Comparison of ENCODE assay signal across 7 cellular contexts in the genomic region with DNA sequence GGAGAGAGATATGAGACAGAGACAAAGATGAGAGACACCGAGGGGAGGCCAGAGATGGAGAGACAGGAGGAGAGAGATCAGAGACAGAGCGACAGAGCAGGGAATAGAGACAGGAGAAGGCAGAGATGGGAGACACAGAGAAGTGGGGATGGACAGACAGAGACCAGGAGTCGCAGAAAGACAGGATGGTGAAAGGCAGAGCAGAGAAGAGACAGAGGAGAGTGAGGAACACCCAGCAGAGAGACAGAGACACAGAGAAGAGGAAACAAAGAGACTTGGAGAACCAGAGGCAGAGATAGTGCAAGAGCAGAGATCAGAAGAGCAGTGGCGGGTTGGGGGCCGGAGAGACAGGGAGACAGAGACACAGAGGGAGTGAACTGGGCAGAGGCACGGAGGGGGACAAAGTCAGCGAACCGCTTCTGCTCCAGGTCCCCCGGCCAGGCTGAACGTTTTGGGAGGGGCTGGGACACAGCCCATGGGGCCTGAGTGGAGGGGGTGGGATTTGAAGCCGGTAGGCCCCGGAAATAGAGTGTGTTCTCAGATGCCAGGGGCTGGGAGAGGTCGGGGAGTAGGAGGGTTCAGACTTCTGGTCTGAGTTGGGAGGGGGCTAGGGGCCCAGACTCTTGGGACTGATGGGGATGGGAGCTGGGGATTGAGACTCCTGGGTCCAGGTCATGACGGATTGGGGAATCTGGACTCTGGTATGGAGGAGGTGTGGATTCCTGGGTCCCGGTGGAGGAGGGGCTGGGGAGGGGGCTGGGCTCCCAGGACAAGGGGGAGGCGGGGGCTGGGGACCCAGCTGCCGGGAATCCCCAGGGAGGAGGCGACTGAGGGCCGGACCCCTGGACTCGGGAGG. TPM values are rescaled to one million over a fixed set of nuclear protein-coding genes. Genes with fewer than 3 reads are reported as not detected.
DNase-seq lines count a peak whose midpoint lies in the region; ATAC-seq, FAIRE-seq and TF ChIP-seq lines count a peak whose summit lies in the region.

No MANE protein-coding gene starts in this region.

- H3K9me3 Mint-ChIP-seq in astrocyte (ENCODE audit: unreplicated experiment) = no peaks in the 10 kb centered on the region

- H3K36me3 Mint-ChIP-seq in astrocyte (ENCODE audit: low read depth, unreplicated experiment) = peaks cover 14% of the 10 kb centered on the region

- no peaks in the 10 kb centered on the region for H3K27me3 Mint-ChIP-seq in astrocyte (ENCODE audit: low read depth, unreplicated experiment)

- H4K20me1 ChIP-seq in astrocyte (ENCODE audit: insufficient read depth, low read length) (peaks cover 12% of the 10 kb centered on the region), smooth muscle cell (ENCODE audit: low read depth) (no peaks in the 10 kb centered on the region)

- H3K4me2 ChIP-seq in astrocyte (ENCODE audit: low read length) = peak overlapping the region; percentile 99
- peak overlapping the region; percentile 92 for H3K4me2 ChIP-seq in smooth muscle cell

- H3K4me1 ChIP-seq in HUES64 (ENCODE audit: insufficient read depth, low read length) = no peaks in the 10 kb centered on the region
- H3K4me1 ChIP-seq in astrocyte (ENCODE audit: insufficient read depth, low read length) = peaks cover 4% of the 10 kb centered on the region
- no peaks in the 10 kb centered on the region for H3K4me1 ChIP-seq in smooth muscle cell (ENCODE audit: low read depth)

- H3K79me2 ChIP-seq in astrocyte (ENCODE audit: insufficient read depth, low read length) (peaks cover 27% of the 10 kb centered on the region), smooth muscle cell (ENCODE audit: low read depth) (peaks cover 13% of the 10 kb centered on the region)

- no peak for ATAC-seq in HG02938 (IDR thresholded peaks at IDR 0.05; ENCODE audit: unreplicated experiment)

- FAIRE-seq in astrocyte (lab: Jason Lieb, UNC) = no peak

- peak overlapping the region; percentile 82 for H3K27ac Mint-ChIP-seq in astrocyte (ENCODE audit: unreplicated experiment)

- DNase-seq in ELR (ENCODE audit: low read depth) (peak; percentile 27), astrocyte (ENCODE audit: low read depth) (no peak), smooth muscle cell (lab: John Stamatoyannopoulos, UW; ENCODE audit: unreplicated experiment) (no peak), NCI-H774 (lab: John Stamatoyannopoulos, UW) (no peak)

- H3K27ac ChIP-seq in HUES64 (ENCODE audit: low read depth, low read length) (peak overlapping the region; percentile 90), astrocyte (ENCODE audit: low read depth, low read length) (peak overlapping the region; percentile 90), smooth muscle cell (ENCODE audit: low read depth) (peak overlapping the region; percentile 68)

- peaks cover 5% of the 10 kb centered on the region for H3F3A ChIP-seq in smooth muscle cell (ENCODE audit: low read depth)

- peaks cover 25% of the 10 kb centered on the region for H3K4me1 Mint-ChIP-seq in astrocyte (ENCODE audit: low read depth, unreplicated experiment)

- 15% methylated on average over 20 of the region's 20 CpGs for WGBS in HUES64
- 19% methylated on average over 15 of the region's 20 CpGs for WGBS in smooth muscle cell (ENCODE audit: low lambda C conversion rate)

- H3K4me3 ChIP-seq in HUES64 (ENCODE audit: low read length) (peak overlapping the region; percentile 76), astrocyte (ENCODE audit: insufficient read depth, low read depth, low read length) (peak overlapping the region; percentile 80), iPS-18c (ENCODE audit: insufficient read depth, low read depth, low read length) (peak overlapping the region; percentile 75), smooth muscle cell (peak overlapping the region; percentile 96)

- TF ChIP-seq CTCF in astrocyte (IDR thresholded peaks at IDR 0.05; ENCODE audit: insufficient read depth, low read depth, low read length) (no peak), smooth muscle cell (IDR thresholded peaks at IDR 0.05; ENCODE audit: borderline replicate concordance, insufficient read depth, poor library complexity, severe bottlenecking) (no peak)

- no peaks in the 10 kb centered on the region for H3K9me3 ChIP-seq in HUES64 (ENCODE audit: insufficient read depth, low read depth, low read length)
- H3K9me3 ChIP-seq in astrocyte (ENCODE audit: insufficient read depth, low read depth, low read length) = no peaks in the 10 kb centered on the region
- no peaks in the 10 kb centered on the region for H3K9me3 ChIP-seq in iPS-18c (ENCODE audit: control insufficient read depth, insufficient read depth, low read length)
- no peaks in the 10 kb centered on the region for H3K9me3 ChIP-seq in smooth muscle cell (replicated peaks; ENCODE audit: low read depth)

- H2AFZ ChIP-seq in astrocyte (ENCODE audit: low read depth, low read length) (peak overlapping the region; percentile 63), smooth muscle cell (ENCODE audit: low read depth) (no peak overlapping the region)

- H3K27me3 ChIP-seq in HUES64 (ENCODE audit: insufficient read depth, low read length) = no peaks in the 10 kb centered on the region
- H3K27me3 ChIP-seq in astrocyte (ENCODE audit: insufficient read depth, low read length) = no peaks in the 10 kb centered on the region
- no peaks in the 10 kb centered on the region for H3K27me3 ChIP-seq in smooth muscle cell (ENCODE audit: low read depth)

- peak overlapping the region; percentile 96 for H3K4me3 Mint-ChIP-seq in astrocyte (ENCODE audit: unreplicated experiment)

- H3K9ac ChIP-seq in HUES64 (ENCODE audit: low read depth, low read length) = peak overlapping the region; percentile 84
- peak overlapping the region; percentile 92 for H3K9ac ChIP-seq in astrocyte (ENCODE audit: low read length)
- H3K9ac ChIP-seq in smooth muscle cell (ENCODE audit: low read depth) = peak overlapping the region; percentile 91

- H3K36me3 ChIP-seq in HUES64 (ENCODE audit: insufficient read depth, low read length) (peaks cover 15% of the 10 kb centered on the region), astrocyte (ENCODE audit: insufficient read depth, low read length) (peaks cover 5% of the 10 kb centered on the region), smooth muscle cell (ENCODE audit: low read depth) (no peaks in the 10 kb centered on the region)

RNA-seq across cellular contexts. Expression of a gene that starts 0.7 kb away (rescaled TPM):
- 13.6 TPM for polyA plus RNA-seq in HUES64 (2013, experiment 1 of 2)
- polyA plus RNA-seq in HUES64 (2013, experiment 2 of 2) = 15.6 TPM
- total RNA-seq in astrocyte = 50.2 and 58.0 TPM in 2 replicates
- total RNA-seq in smooth muscle cell = 4.2 TPM in 2 replicates
- 15.1 and 15.8 TPM in 2 replicates for polyA plus RNA-seq in smooth muscle cell

RNA-seq across cellular contexts. Expression of a gene that starts 19.3 kb away (rescaled TPM):
- 14.2 TPM for polyA plus RNA-seq in HUES64 (2013, experiment 1 of 2)
- 15.8 TPM for polyA plus RNA-seq in HUES64 (2013, experiment 2 of 2)
- 14.2 and 14.5 TPM in 2 replicates for total RNA-seq in astrocyte
- total RNA-seq in smooth muscle cell = 4.6 and 10.4 TPM in 2 replicates
- 16.8 and 17.7 TPM in 2 replicates for polyA plus RNA-seq in smooth muscle cell

RNA-seq across cellular contexts. Expression of a gene that starts 20.1 kb away (rescaled TPM):
- polyA plus RNA-seq in HUES64 (2013, experiment 1 of 2) = 2.6 TPM
- 4.1 TPM for polyA plus RNA-seq in HUES64 (2013, experiment 2 of 2)
- total RNA-seq in astrocyte (6.0 and 6.3 TPM in 2 replicates), smooth muscle cell (16.3 and 20.1 TPM in 2 replicates)
- polyA plus RNA-seq in smooth muscle cell = 13.3 and 19.4 TPM in 2 replicates

RNA-seq across cellular contexts. Expression of a gene that starts 25.5 kb away (rescaled TPM):
- polyA plus RNA-seq in HUES64 (2013, experiment 1 of 2) = 8.5 TPM
- polyA plus RNA-seq in HUES64 (2013, experiment 2 of 2) = 11.0 TPM
- 15.0 and 15.3 TPM in 2 replicates for total RNA-seq in astrocyte
- total RNA-seq in smooth muscle cell = 3.0 and 3.8 TPM in 2 replicates
- polyA plus RNA-seq in smooth muscle cell = 1.2 and 2.0 TPM in 2 replicates

RNA-seq across cellular contexts. Expression of a gene that starts 34.7 kb away (rescaled TPM):
- 0.35 TPM for polyA plus RNA-seq in HUES64 (2013, experiment 1 of 2)
- polyA plus RNA-seq in HUES64 (2013, experiment 2 of 2) = 0.63 TPM
- total RNA-seq in astrocyte (0.34 and 0.91 TPM in 2 replicates), smooth muscle cell (not detected in 2 replicates)
- polyA plus RNA-seq in smooth muscle cell = 0.37 TPM in 1 of 2 replicates, not detected in the other
